In genomic region chr21:36701912-36702621, GRCh38 we compare ENCODE assay signal across 13 cellular contexts. TPM values are rescaled to one million over a fixed set of nuclear protein-coding genes. Genes with fewer than 3 reads are reported as not detected.
DNase-seq lines count a peak whose midpoint lies in the region; ATAC-seq, FAIRE-seq and TF ChIP-seq lines count a peak whose summit lies in the region.
"Had no signal": no experiment of that assay in that cellular context is flagged by ENCODE, and none has a peak within 500 bp of the region (broad histone marks: within the 10 kb centered on the region; RNA-seq: fewer than 3 reads in every experiment).

No MANE protein-coding gene starts in this region.

- no peaks in the 10 kb centered on the region for H3K36me3 ChIP-seq in HepG2 (replicated peaks in 1 of 2; ENCODE audit: control insufficient read depth in 1 of 2, insufficient read depth in 2 of 2, low read length in 2 of 2)
- H3K36me3 ChIP-seq in right lobe of liver, result no peaks in the 10 kb centered on the region
- no peaks in the 10 kb centered on the region for H3K36me3 ChIP-seq in gastrocnemius medialis
- H3K36me3 ChIP-seq: BLaER1, pancreas had no signal

- POLR2A ChIA-PET in HepG2 (lab: Yijun Ruan, JAX), result no interaction called here

- DNase-seq in HepG2 (ENCODE audit: low spot score) (no peak), right lobe of liver (no peak), T1000 (lab: John Stamatoyannopoulos, UW) (peak; percentile 26), kidney tubule cell (ENCODE audit: low spot score) (peak; percentile 79), urothelium cell line (ENCODE audit: low spot score) (peak; percentile 10), gastrocnemius medialis (no peak)
- DNase-seq: KG1; stimulated activated CD4-positive, alpha-beta T cell treated with anti-CD3 and anti-CD28 coated beads, Interleukin-4, amount 100 ng/mL, for 1 hour; testis had no signal

- no peak for TF ChIP-seq EP300 in HepG2 (IDR thresholded peaks at IDR 0.05; ENCODE audit: low read depth in 2 of 2, low read length in 2 of 2)
- no peak for TF ChIP-seq EP300 in HepG2 (CRISPR knock-in tag; IDR thresholded peaks at IDR 0.05; ENCODE audit: borderline replicate concordance)

- no peaks in the 10 kb centered on the region for H3K79me2 ChIP-seq in HepG2 (ENCODE audit: insufficient read depth, low read length)

- H3K4me2 ChIP-seq in HepG2 (ENCODE audit: low read depth, low read length), result peak overlapping the region; percentile 92
- H3K4me2 ChIP-seq: BLaER1 had no signal

- TF ChIP-seq CTCF in HepG2 (CRISPR knock-in tag; IDR thresholded peaks at IDR 0.05) (no peak), right lobe of liver (IDR thresholded peaks at IDR 0.05) (no peak), gastrocnemius medialis (IDR thresholded peaks at IDR 0.05 in 4 of 5, conservative IDR thresholded peaks at IDR 0.05 in 1 of 5) (no peak)

- intact Hi-C loops in HepG2 (cut with micrococcal nuclease; ENCODE audit: unreplicated experiment) (no loop called here), right lobe of liver (cut with DNase I) (no loop called here), gastrocnemius medialis (cut with DNase I; ENCODE audit: low total_unique reads) (no loop called here)

- H3K4me1 ChIP-seq in HepG2 (ENCODE audit: insufficient read depth, low read length) (peaks cover 10% of the 10 kb centered on the region), right lobe of liver (peaks cover 0 to 40% (median 4%) of the 10 kb centered on the region in 4 donors), gastrocnemius medialis (peaks cover 25 to 29% of the 10 kb centered on the region in 2 donors)

- in situ Hi-C loops in HepG2 (cut with HindIII; ENCODE audit: extremely low pct_ligation_motif_present, low pct_unique_long_range_greater_than_20kb) (no loop called here), gastrocnemius medialis (cut with MboI; ENCODE audit: low sequenced_read_pairs in 4 of 4) (no loop called here)

- CTCF ChIA-PET in HepG2 (lab: Yijun Ruan, JAX; ENCODE audit: low intra/inter-chr PET ratio, low total read pairs), result no interaction called here

- H3K4me3 ChIP-seq in HepG2 (replicated peaks in 1 of 3; ENCODE audit: insufficient read depth in 1 of 3, low read depth in 2 of 3, low read length in 3 of 3), result no peak overlapping the region
- H3K4me3 ChIP-seq in right lobe of liver, result no peak overlapping the region
- peak overlapping the region in 2 of 4 donors; percentile 59 to 65 for H3K4me3 ChIP-seq in gastrocnemius medialis
- H3K4me3 ChIP-seq: BLaER1 had no signal

- H3K27me3 ChIP-seq in HepG2 (ENCODE audit: control insufficient read depth in 1 of 2, insufficient read depth in 2 of 2, low read length in 2 of 2), result peaks cover 7 to 69% of the 10 kb centered on the region in 2 experiments
- H3K27me3 ChIP-seq in right lobe of liver, result peaks cover 51 to 86% of the 10 kb centered on the region in 2 donors
- peaks cover 31 to 97% (median 96%) of the 10 kb centered on the region in 3 donors for H3K27me3 ChIP-seq in gastrocnemius medialis
- H3K27me3 ChIP-seq: testis had no signal

- ATAC-seq in HepG2 (no peak), right lobe of liver (no peak), HG03139 (IDR thresholded peaks at IDR 0.05; ENCODE audit: unreplicated experiment) (no peak), GM21723 (IDR thresholded peaks at IDR 0.05; ENCODE audit: unreplicated experiment) (no peak), gastrocnemius medialis (no peak)

- no TSS peak for BruUV-seq in HepG2 (replicated peaks; lab: Mats Ljungman, UMichigan)

- H2AFZ ChIP-seq in HepG2 (ENCODE audit: low read length), result no peak overlapping the region

- WGBS in HepG2 (ENCODE audit: low lambda C conversion rate), result 71% methylated on average over 15 of the region's 19 CpGs
- 11% methylated on average over 18 of the region's 19 CpGs for WGBS in right lobe of liver (ENCODE audit: insufficient coverage, low coverage, low lambda C conversion rate, missing lambda C conversion rate)

- H3K27ac ChIP-seq in HepG2 (ENCODE audit: extremely low read length, insufficient read depth, low read length), result no peak overlapping the region
- no peak overlapping the region for H3K27ac ChIP-seq in right lobe of liver
- no peak overlapping the region for H3K27ac ChIP-seq in gastrocnemius medialis
- H3K27ac ChIP-seq: BLaER1, pancreas, testis had no signal

- H3K9ac ChIP-seq in HepG2 (ENCODE audit: insufficient read depth, low read depth, low read length), result no peak overlapping the region
- H3K9ac ChIP-seq: BLaER1 had no signal

- no peaks in the 10 kb centered on the region for H4K20me1 ChIP-seq in HepG2 (ENCODE audit: insufficient read depth, low read length)

- H3K9me3 ChIP-seq in HepG2 (ENCODE audit: low read length), result no peaks in the 10 kb centered on the region
- H3K9me3 ChIP-seq in right lobe of liver, result no peaks in the 10 kb centered on the region
- H3K9me3 ChIP-seq in gastrocnemius medialis, result no peaks in the 10 kb centered on the region
- H3K9me3 ChIP-seq: pancreas, testis had no signal

- no peak for TF ChIP-seq RAD21 in HepG2 (CRISPR knock-in tag; IDR thresholded peaks at IDR 0.05)

- TF ChIP-seq POLR2A in HepG2 (IDR thresholded peaks at IDR 0.05; ENCODE audit: insufficient read depth in 1 of 2, low read depth in 2 of 2, low read length in 2 of 2) (no peak), right lobe of liver (IDR thresholded peaks at IDR 0.05) (no peak), gastrocnemius medialis (IDR thresholded peaks at IDR 0.05) (no peak)

- FAIRE-seq in HepG2 (lab: Jason Lieb, UNC) (no peak), urothelium cell line (lab: Jason Lieb, UNC) (no peak)
- FAIRE-seq: pancreas had no signal

TF ChIP-seq in HepG2, 621 proteins besides CTCF, POLR2A, EP300 and RAD21:
- no peak for TF ChIP-seq ATF1 (CRISPR knock-in tag; IDR thresholded peaks at IDR 0.05)

RNA-seq across cellular contexts. Expression of gene SIM2, which starts 3.2 kb away (rescaled TPM):
- total RNA-seq in HepG2 (2016; rRNA removed; fragmentation: Illumina TruSeq; extraction: Trizol) (0.53 TPM in 2 replicates), right lobe of liver (not detected), gastrocnemius medialis (1 to 10 TPM in 3 of 4 donors, under 1 TPM in 1; 1.00 to 9.3 (median 4.1) TPM)
- 0.20 and 0.35 TPM in 2 replicates for total RNA-seq in HepG2 (2016; cell fraction: cytosol; rRNA removed; fragmentation: Illumina TruSeq; extraction: Trizol; ENCODE audit: low read depth)
- 0.22 and 0.50 TPM in 2 replicates for total RNA-seq in HepG2 (2016; cell fraction: insoluble cytoplasmic fraction; rRNA removed; fragmentation: Illumina TruSeq; extraction: Trizol)
- total RNA-seq in HepG2 (2016; cell fraction: membrane; rRNA removed; fragmentation: Illumina TruSeq; extraction: Trizol), result 0.38 and 0.49 TPM in 2 replicates
- total RNA-seq in HepG2 (2016; cell fraction: nucleus; rRNA removed; fragmentation: Illumina TruSeq; extraction: Trizol), result 0.50 and 0.97 TPM in 2 replicates
- 0.12 and 0.36 TPM in 2 replicates for polyA plus RNA-seq in HepG2 (2011; rRNA removed)
- 0.13 and 0.15 TPM in 2 replicates for polyA plus RNA-seq in HepG2 (2011; cell fraction: cytosol; rRNA removed)
- polyA plus RNA-seq in HepG2 (2011; cell fraction: nucleus; rRNA removed), result 0.61 and 0.66 TPM in 2 replicates
- polyA plus RNA-seq in HepG2 (2012), result 0.36 and 0.76 TPM in 2 replicates
- 0.29 TPM in 2 replicates for polyA plus RNA-seq in HepG2 (2016; cell fraction: cytosol; fragmentation: Illumina TruSeq; extraction: Trizol; ENCODE audit: low read depth)
- polyA plus RNA-seq in HepG2 (2016; cell fraction: insoluble cytoplasmic fraction; fragmentation: Illumina TruSeq; extraction: Trizol; ENCODE audit: low read depth), result 0.62 and 0.96 TPM in 2 replicates
- polyA plus RNA-seq in HepG2 (2016; cell fraction: membrane; fragmentation: Illumina TruSeq; extraction: Trizol; ENCODE audit: low read depth), result 0.65 and 0.81 TPM in 2 replicates
- 1.5 and 2.1 TPM in 2 replicates for polyA plus RNA-seq in HepG2 (2016; cell fraction: nucleus; fragmentation: Illumina TruSeq; extraction: Trizol; ENCODE audit: insufficient read depth, low read depth)
- polyA minus RNA-seq in HepG2 (2011; rRNA and poly(A)+ RNA removed; ENCODE audit: low replicate concordance), result 0.80 and 17.2 TPM in 2 replicates
- polyA minus RNA-seq in HepG2 (2011; cell fraction: cytosol; rRNA and poly(A)+ RNA removed), result 0.26 TPM in 1 of 2 replicates, not detected in the other
- polyA minus RNA-seq in HepG2 (2011; cell fraction: nucleus; rRNA and poly(A)+ RNA removed), result 0.77 and 1.1 TPM in 2 replicates

Comparison
In these comparisons a context has a peak if more than half of its experiments do, and no peak if none do; other contexts are left out.
1. DNase-seq: peak in T1000 (single experiment), kidney tubule cell (single experiment) and urothelium cell line (single experiment); none in HepG2 (single experiment), right lobe of liver (0 of 3) and gastrocnemius medialis (0 of 2).